Comparison of ENCODE assay signal across 8 cellular contexts in the genomic region with DNA sequence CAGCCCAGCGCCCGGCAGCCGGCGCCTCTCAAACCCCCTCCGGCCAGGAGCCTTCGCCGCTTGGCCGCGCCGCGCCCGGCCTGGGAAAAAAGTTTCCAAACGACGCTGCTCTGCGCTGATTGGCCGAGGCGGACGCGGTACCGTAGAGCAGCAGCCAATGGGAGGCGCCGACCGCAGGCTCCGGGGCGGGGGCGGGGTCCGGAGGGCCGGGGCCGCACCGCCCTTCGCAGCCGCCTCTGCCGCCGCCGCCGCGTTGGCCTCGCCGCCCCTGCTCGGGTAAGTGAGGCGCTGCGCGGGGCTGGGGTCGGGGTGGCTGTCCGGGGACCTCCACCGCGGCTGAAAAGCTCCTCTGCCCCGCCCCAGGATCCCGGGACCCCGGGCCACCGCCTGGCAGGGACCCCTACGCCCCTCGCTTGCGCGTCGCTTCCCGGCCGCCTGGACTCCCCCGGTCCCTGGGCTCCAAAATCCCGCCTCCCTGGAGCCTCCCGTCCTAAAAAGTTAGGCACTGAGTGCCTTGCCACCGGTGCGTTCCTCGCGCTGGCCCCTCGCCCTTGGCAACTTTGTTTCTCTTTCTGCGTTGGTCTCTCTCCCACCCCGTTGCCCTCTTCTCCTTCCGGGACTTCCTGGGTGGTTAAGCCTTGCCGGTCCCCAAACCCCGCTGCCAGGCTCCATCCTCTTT. TPM values are rescaled to one million over a fixed set of nuclear protein-coding genes. Genes with fewer than 3 reads are reported as not detected.
DNase-seq lines count a peak whose midpoint lies in the region; ATAC-seq and TF ChIP-seq lines count a peak whose summit lies in the region.

A gene with protein sequence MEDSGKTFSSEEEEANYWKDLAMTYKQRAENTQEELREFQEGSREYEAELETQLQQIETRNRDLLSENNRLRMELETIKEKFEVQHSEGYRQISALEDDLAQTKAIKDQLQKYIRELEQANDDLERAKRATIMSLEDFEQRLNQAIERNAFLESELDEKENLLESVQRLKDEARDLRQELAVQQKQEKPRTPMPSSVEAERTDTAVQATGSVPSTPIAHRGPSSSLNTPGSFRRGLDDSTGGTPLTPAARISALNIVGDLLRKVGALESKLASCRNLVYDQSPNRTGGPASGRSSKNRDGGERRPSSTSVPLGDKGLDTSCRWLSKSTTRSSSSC (plus strand): TSS at position 227 of the 679 bp plus-strand sequence. CDS start 14,534 bp downstream, outside the sequence.

- in situ Hi-C loops in GM13977 (cut with MboI; ENCODE audit: low pct_unique_long_range_greater_than_20kb, low sequenced_read_pairs, unreplicated experiment) = no loop called here

- H3K36me3 ChIP-seq in urinary bladder (ENCODE audit: insufficient read depth) = no peaks in the 10 kb centered on the region

- under 1% methylated on average over 71 of the region's 71 CpGs for WGBS in right cardiac atrium
- under 1% methylated on average over 71 of the region's 71 CpGs for WGBS in urinary bladder

- peak; percentile 96 for DNase-seq in GM13977 (ENCODE audit: low spot score)
- DNase-seq in NCI-H146 (lab: John Stamatoyannopoulos, UW) = peak; percentile 93
- DNase-seq in right cardiac atrium = peak; percentile 92 to 97 (median 97)
- DNase-seq in pulmonary artery endothelial cell (ENCODE audit: low read depth, low spot score) = peak; percentile 47

- H3K4me1 ChIP-seq in right cardiac atrium (ENCODE audit: control insufficient read depth, insufficient read depth, low read length) = peaks cover 2% of the 10 kb centered on the region
- H3K4me1 ChIP-seq in urinary bladder (ENCODE audit: insufficient read depth) = no peaks in the 10 kb centered on the region

- H3K4me3 ChIP-seq in right cardiac atrium (ENCODE audit: low read length) (peak within 1 kb of the TSS; percentile 93), urinary bladder (ENCODE audit: low read depth, low read length) (peak within 1 kb of the TSS; percentile 81)

- ATAC-seq in HG02763 (IDR thresholded peaks at IDR 0.05; ENCODE audit: unreplicated experiment) (peak; percentile 77), right cardiac atrium (peak; percentile 99 to 100)

- H3K27ac ChIP-seq in angular gyrus (ENCODE audit: low read depth, low read length) (peak within 1 kb of the TSS; percentile 86), right cardiac atrium (ENCODE audit: low read length) (peak within 1 kb of the TSS; percentile 92), urinary bladder (ENCODE audit: low read depth) (peak within 1 kb of the TSS; percentile 86)

- intact Hi-C loops in T-helper 2 cell treated with Interferon-gamma antibody and Interleukin-4, amounts not matched to agents 100 ng/mL and 5 ng/mL, for 36 hours (cut with micrococcal nuclease) = loop anchor here (1.0 kb wide), 2 partner anchors 8 to 23 kb away; no protein-coding TSS in a partner anchor
- intact Hi-C loops in right cardiac atrium (cut with DNase I) = loop anchor here in 1 of 4 donors (10.0 kb wide), 1 partner anchor 55 kb away; no protein-coding TSS in a partner anchor

- no peaks in the 10 kb centered on the region for H3K9me3 ChIP-seq in right cardiac atrium (ENCODE audit: control insufficient read depth, low read length)

- no peak for TF ChIP-seq CTCF in GM13977 (IDR thresholded peaks at IDR 0.05; ENCODE audit: extremely low read depth, insufficient read depth, missing control alignments)

- no peaks in the 10 kb centered on the region for H3K27me3 ChIP-seq in right cardiac atrium (ENCODE audit: control insufficient read depth, insufficient read depth)

RNA-seq across cellular contexts. Expression of the gene that starts here (rescaled TPM):
- 107 and 111 TPM in 2 replicates for total RNA-seq in T-helper 2 cell treated with Interferon-gamma antibody and Interleukin-4, amounts not matched to agents 100 ng/mL and 5 ng/mL, for 36 hours
- total RNA-seq in right cardiac atrium (10 to 100 TPM; 14.9 to 23.9 (median 17.8) TPM), pulmonary artery endothelial cell (49.8 and 74.5 TPM in 2 replicates), urinary bladder (39.1 TPM)
- polyA plus RNA-seq in right cardiac atrium (8.6 TPM), urinary bladder (38.0 TPM)

Comparison
In these comparisons a context has a peak if more than half of its experiments do, and no peak if none do; other contexts are left out.
1. Peak in every context shown above with its lines: DNase-seq, ATAC-seq, H3K4me3 ChIP-seq and H3K27ac ChIP-seq.
2. DNase-seq: peak in every context shown above with its lines; median percentile 97 in right cardiac atrium; 96 in GM13977; 93 in NCI-H146; 47 in pulmonary artery endothelial cell.